ENCODE assay signal across 30 cellular contexts in the genomic region with DNA sequence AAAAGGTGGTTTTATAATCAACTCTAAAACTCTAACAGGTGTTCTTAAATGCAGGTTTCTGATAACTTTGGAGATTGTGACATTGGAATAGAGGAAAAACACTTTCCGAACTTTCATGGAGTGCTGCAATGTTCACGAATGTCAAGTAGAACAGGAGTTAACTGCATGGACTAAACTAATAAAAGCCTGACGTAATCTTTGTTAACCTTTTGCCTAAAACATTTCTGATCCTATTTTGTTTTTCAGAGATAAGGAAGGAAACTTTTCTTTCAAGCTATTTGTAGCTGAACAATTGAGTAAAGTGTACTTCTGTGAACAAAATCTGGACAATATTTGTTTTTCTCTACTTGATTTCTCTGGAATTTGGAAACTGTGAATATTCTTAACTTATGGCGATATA.
"Had no signal": no experiment of that assay in that cellular context is flagged by ENCODE, and none has a peak within 500 bp of the region (broad histone marks: within the 10 kb centered on the region; RNA-seq: fewer than 3 reads in every experiment).

No MANE protein-coding gene starts in this region.

- H3K27ac ChIP-seq: ascending aorta, cardiac muscle cell, Peyer's patch, WERI-Rb-1 had no signal

- H3K36me3 ChIP-seq: ascending aorta, cardiac muscle cell, MG63, Peyer's patch, WERI-Rb-1 had no signal

- H3K4me1 ChIP-seq: ascending aorta, Peyer's patch had no signal

- DNase-seq: activated CD4-positive, alpha-beta T cell treated with anti-CD3 and anti-CD28 coated beads for 1 hour; activated CD4-positive, alpha-beta T cell treated with anti-CD3 and anti-CD28 coated beads for 48 hours; activated CD4-positive, alpha-beta T cell treated with anti-CD3 and anti-CD28 coated beads, Interleukin-2, amount 50 U/mL, for 4 hours; activated CD4-positive, CD25-positive, alpha-beta regulatory T cell; activated CD8-positive, alpha-beta T cell treated with anti-CD3 and anti-CD28 coated beads for 36 hours; activated gamma-delta T cell; activated naive CD4-positive, alpha-beta T cell treated with Interleukin-2 at 50 U/mL for 16 hours; activated naive CD8-positive, alpha-beta T cell treated with anti-CD3 and anti-CD28 coated beads, Interleukin-2, amount 10 ng/mL, durations not matched to agents 7 days and 5 days; activated T-cell treated with anti-CD3 and anti-CD28 coated beads, Interleukin-2, amount 50 U/mL, for 24 hours; amygdala; Kasumi-1; KG1; MG63; MV-4-11; NCI-H1092; NCI-H1436 treated with DMSO at 0.1 percent for 48 hours; NCI-H1694 treated with DMSO at 0.1 percent for 48 hours; NCI-H2029; NCI-H510A; NCI-H526; NCI-H748 treated with DMSO at 0.1 percent for 48 hours; NK-92 treated with Interleukin-12 subunit alpha and Interleukin-12 subunit beta, amount 100 ng/mL, for 24 hours; PC-3; Peyer's patch; Right ventricle myocardium superior; SW 1271; T1000; WERI-Rb-1 had no signal

- H3K27me3 ChIP-seq: ascending aorta, cardiac muscle cell, MG63, Peyer's patch had no signal

- H3K9me3 ChIP-seq: MG63, Peyer's patch had no signal

- H3K4me3 ChIP-seq: ascending aorta, cardiac muscle cell, MG63, Peyer's patch had no signal
